Comparison of ENCODE assay signal across 26 cellular contexts in genomic region chr4:82181789-82182188, GRCh38.
DNase-seq lines count a peak whose midpoint lies in the region; ATAC-seq, FAIRE-seq and TF ChIP-seq lines count a peak whose summit lies in the region.
"Had no signal": no experiment of that assay in that cellular context is flagged by ENCODE, and none has a peak within 500 bp of the region (broad histone marks: within the 10 kb centered on the region; RNA-seq: fewer than 3 reads in every experiment).

No MANE protein-coding gene starts in this region.

- H3K27me3 ChIP-seq in small intestine (ENCODE audit: control insufficient read depth in 2 of 2, insufficient read depth in 2 of 2, low read length in 2 of 2) (no peaks in the 10 kb centered on the region), left lung (no peaks in the 10 kb centered on the region)
- H3K27me3 ChIP-seq: BE2C, BLaER1 had no signal

- FAIRE-seq in G401.6 (lab: Jason Lieb, UNC) (peak; percentile 27), colon (lab: Jason Lieb, UNC) (peak; percentile 64), small intestine (lab: Jason Lieb, UNC) (peak; percentile 55)
- FAIRE-seq: A204.1, GM12891, GM19239 had no signal

- no peak overlapping the region for H3K4me3 ChIP-seq in small intestine (ENCODE audit: low read depth in 1 of 2, low read length in 2 of 2)
- H3K4me3 ChIP-seq in left lung: no peak overlapping the region
- H3K4me3 ChIP-seq: BLaER1 had no signal

- no peaks in the 10 kb centered on the region for H3K4me1 ChIP-seq in small intestine (ENCODE audit: control insufficient read depth in 2 of 2, insufficient read depth in 1 of 2, low read depth in 1 of 2, low read length in 1 of 2)
- H3K4me1 ChIP-seq in left lung: no peaks in the 10 kb centered on the region
- H3K4me1 ChIP-seq: BE2C, BLaER1, Caco-2 had no signal

- DNase-seq in small intestine (no peak), NCI-H2227 treated with DMSO at 0.1 percent for 48 hours (lab: John Stamatoyannopoulos, UW) (no peak), left lung (no peak), COLO668 (lab: John Stamatoyannopoulos, UW; ENCODE audit: unreplicated experiment) (no peak)
- DNase-seq: 8988T; ACHN; BE2C; C1 segment of cervical spinal cord; Caco-2; Calu3; CD4-positive, alpha-beta memory T cell; CD4-positive, CD25-positive, alpha-beta regulatory T cell; CD8-positive, alpha-beta memory T cell; DMS 273 treated with DMSO at 0.1 percent for 48 hours; DMS153; DMS53; DMS79; DND-41; EL; GF-D8 had no signal

- ATAC-seq in left lung: no peak

- H3K36me3 ChIP-seq in small intestine (ENCODE audit: control insufficient read depth in 2 of 2, insufficient read depth in 2 of 2, low read length in 2 of 2) (no peaks in the 10 kb centered on the region), left lung (no peaks in the 10 kb centered on the region)
- H3K36me3 ChIP-seq: BE2C, BLaER1 had no signal

- 88 to 92% (median 88%) methylated on average over 3 of the region's 3 CpGs for WGBS in small intestine, 3 donors

- intact Hi-C loops in left lung (cut with DNase I): no loop called here

- H3K9me3 ChIP-seq in small intestine (ENCODE audit: control insufficient read depth, low read depth): no peaks in the 10 kb centered on the region
- H3K9me3 ChIP-seq in left lung: no peaks in the 10 kb centered on the region
- H3K9me3 ChIP-seq: BE2C, BLaER1, Caco-2 had no signal

- no peak for TF ChIP-seq CTCF in left lung (IDR thresholded peaks at IDR 0.05)

- H3K27ac ChIP-seq in small intestine (ENCODE audit: low read depth in 1 of 2, low read length in 1 of 2): no peak overlapping the region
- no peak overlapping the region for H3K27ac ChIP-seq in left lung
- H3K27ac ChIP-seq: BLaER1 had no signal
